Comparison of ENCODE assay signal across 8 cellular contexts in the genomic region with DNA sequence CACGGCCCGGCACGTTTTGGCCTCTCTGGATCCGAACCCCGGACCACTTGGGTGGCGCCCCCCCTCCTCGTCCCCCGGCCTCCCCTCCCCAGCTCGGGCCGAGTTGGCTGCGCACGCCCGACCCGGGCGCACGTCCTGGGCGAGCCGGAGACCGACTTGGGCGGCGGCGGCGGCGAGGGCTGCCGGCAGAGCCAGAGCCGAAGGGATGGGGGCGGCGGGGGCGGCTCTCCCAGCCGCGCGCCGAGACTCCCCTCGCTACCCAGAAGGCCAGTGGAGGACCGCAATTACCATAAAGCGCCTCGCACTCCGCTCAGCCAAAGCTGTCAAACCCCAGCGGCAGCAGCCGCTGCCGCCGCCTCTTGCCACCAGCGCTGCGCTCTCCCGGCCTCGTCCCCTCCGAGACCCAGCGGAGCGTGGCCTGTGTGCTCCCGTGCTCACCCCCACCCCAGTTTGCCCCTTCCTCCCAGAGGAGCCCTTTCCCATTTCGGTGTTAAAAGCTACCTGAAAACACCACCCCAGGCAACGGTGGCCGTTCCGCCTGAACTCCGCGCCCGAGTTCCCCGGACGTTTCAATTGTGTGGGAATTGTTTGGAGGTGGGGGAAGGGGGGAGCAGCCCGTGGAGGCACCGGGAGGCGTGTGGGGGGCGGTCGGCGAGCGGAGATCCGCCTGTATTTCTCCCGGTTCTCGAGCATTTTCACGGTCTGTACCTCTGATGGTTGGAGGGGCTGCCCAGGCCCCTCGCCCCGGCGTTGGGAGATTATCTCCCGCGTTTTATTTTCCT. TPM values are rescaled to one million over a fixed set of nuclear protein-coding genes. Genes with fewer than 3 reads are reported as not detected.
DNase-seq lines count a peak whose midpoint lies in the region; ATAC-seq and TF ChIP-seq lines count a peak whose summit lies in the region.

No MANE protein-coding gene starts in this region.

- intact Hi-C loops in left lung (cut with DNase I): no loop called here

- H3K9me3 ChIP-seq in SU-DHL-6 (ENCODE audit: insufficient read depth, low read length) (no peaks in the 10 kb centered on the region), left lung (no peaks in the 10 kb centered on the region)

- peak; percentile 20 to 29 for DNase-seq in NOMO-1 (lab: John Stamatoyannopoulos, UW; ENCODE audit: unreplicated experiment in 2 of 2)
- DNase-seq in NOMO-1 treated with dmso at 0.1 percent for 144 hours (lab: John Stamatoyannopoulos, UW; ENCODE audit: unreplicated experiment): no peak
- DNase-seq in HT-29 (ENCODE audit: low spot score): peak; percentile 26
- peak; percentile 51 to 63 for DNase-seq in cardiac fibroblast (ENCODE audit: low read depth in 2 of 2)
- peak in 1 of 2 donors; percentile 45 for DNase-seq in left lung
- peak; percentile 53 for DNase-seq in stimulated activated naive CD8-positive, alpha-beta T cell treated with anti-CD3 and anti-CD28 coated beads, Interleukin-15, Interleukin-2, amounts not matched to agents 100 U/mL and 50 U/mL, for 24 hours

- peaks cover 25% of the 10 kb centered on the region for H3K79me2 ChIP-seq in SU-DHL-6 (ENCODE audit: insufficient read depth, low read length)

- H4K20me1 ChIP-seq in SU-DHL-6 (ENCODE audit: low read depth, low read length): peaks cover 11% of the 10 kb centered on the region; the same call in 1 of the 2 replicates

- H3F3A ChIP-seq in SU-DHL-6 (ENCODE audit: insufficient read depth): peaks cover 25% of the 10 kb centered on the region

- H3K4me1 ChIP-seq in left lung: peaks cover 0 to 28% of the 10 kb centered on the region in 2 donors

- peak overlapping the region; percentile 72 for H3K9ac ChIP-seq in SU-DHL-6 (ENCODE audit: low read length)

- H3K9me2 ChIP-seq in SU-DHL-6 (replicated peaks; ENCODE audit: insufficient read depth, low read length): no peaks in the 10 kb centered on the region

- H3K27me3 ChIP-seq in SU-DHL-6 (ENCODE audit: low read length): no peaks in the 10 kb centered on the region
- H3K27me3 ChIP-seq in left lung: peaks cover 0 to 65% of the 10 kb centered on the region in 2 donors

- TF ChIP-seq CTCF in SU-DHL-6 (IDR thresholded peaks at IDR 0.05; ENCODE audit: insufficient read depth, low read length, poor library complexity, severe bottlenecking) (no peak), cardiac fibroblast (IDR thresholded peaks at IDR 0.05; ENCODE audit: low read depth, low read length) (no peak), left lung (IDR thresholded peaks at IDR 0.05) (no peak)

- ATAC-seq in left lung (peak; percentile 28), GM21367 (IDR thresholded peaks at IDR 0.05; ENCODE audit: unreplicated experiment) (no peak)
- ATAC-seq in stimulated activated naive CD8-positive, alpha-beta T cell treated with anti-CD3 and anti-CD28 coated beads, Interleukin-15, Interleukin-2, amounts not matched to agents 100 U/mL and 50 U/mL, for 24 hours: peak; percentile 24

- H3K27ac ChIP-seq in SU-DHL-6 (ENCODE audit: low read depth, low read length) (peak overlapping the region; percentile 100), left lung (peak overlapping the region; percentile 69 to 83)

- H2AFZ ChIP-seq in SU-DHL-6 (ENCODE audit: low read depth, low read length, severe bottlenecking): no peak overlapping the region

- H3K4me2 ChIP-seq in SU-DHL-6 (ENCODE audit: low read depth, low read length, poor library complexity, severe bottlenecking): peak overlapping the region; percentile 86

- H3K36me3 ChIP-seq in SU-DHL-6 (ENCODE audit: low read length) (no peaks in the 10 kb centered on the region), left lung (no peaks in the 10 kb centered on the region)

- peak overlapping the region; percentile 47 for H3K4me3 ChIP-seq in SU-DHL-6 (ENCODE audit: insufficient read depth, low read length, poor library complexity, severe bottlenecking)
- H3K4me3 ChIP-seq in cardiac fibroblast (replicated peaks in 1 of 2; ENCODE audit: low read depth in 2 of 2, low read length in 2 of 2): peak overlapping the region; percentile 41 to 64
- peak overlapping the region; percentile 53 to 61 for H3K4me3 ChIP-seq in left lung

RNA-seq across cellular contexts. Expression of a gene that starts 0.7 kb away (rescaled TPM):
- 23.3 and 25.5 TPM in 2 replicates for total RNA-seq in HT-29 (2014; rRNA removed; shearing (Covaris generic))
- total RNA-seq in left lung: 10 to 100 TPM; 19.0 to 24.0 TPM
